ENCODE assay signal across 24 cellular contexts in genomic region chr20:655730-656624, GRCh38. TPM values are rescaled to one million over a fixed set of nuclear protein-coding genes. Genes with fewer than 3 reads are reported as not detected.
"Had no signal": no experiment of that assay in that cellular context is flagged by ENCODE, and none has a peak within 500 bp of the region (broad histone marks: within the 10 kb centered on the region; RNA-seq: fewer than 3 reads in every experiment).

No MANE protein-coding gene starts in this region.

- H3K27ac Mint-ChIP-seq: activated T-cell treated with anti-CD3 and anti-CD28 coated beads, Interleukin-2, amount 50 U/mL, for 72 hours; type B pancreatic cell had no signal

- H3K27me3 ChIP-seq: ascending aorta, testis had no signal

- H3K36me3 Mint-ChIP-seq: activated naive CD4-positive, alpha-beta T cell treated with anti-CD3 and anti-CD28 coated beads, Interleukin-2, amount 50 U/mL, for 24 hours; type B pancreatic cell had no signal

- ATAC-seq: activated T-cell treated with anti-CD3 and anti-CD28 coated beads, Interleukin-2, amount 50 U/mL, for 72 hours; esophagus mucosa; gastrocnemius medialis; psoas muscle; right cardiac atrium had no signal

- H3K9me3 Mint-ChIP-seq: activated naive CD4-positive, alpha-beta T cell treated with anti-CD3 and anti-CD28 coated beads, Interleukin-2, amount 50 U/mL, for 24 hours; activated T-cell treated with anti-CD3 and anti-CD28 coated beads, Interleukin-2, amount 50 U/mL, for 72 hours; type B pancreatic cell had no signal

- DNase-seq: activated CD4-positive, alpha-beta T cell treated with anti-CD3 and anti-CD28 coated beads, Interleukin-2, amount 50 U/mL, for 1 hour; activated CD4-positive, CD25-positive, alpha-beta regulatory T cell treated with anti-CD3 and anti-CD28 coated beads, Interleukin-2, amount 50 U/mL, for 72 hours; activated CD8-positive, alpha-beta memory T cell treated with anti-CD3 and anti-CD28 coated beads, Interleukin-2, amount 50 U/mL, for 4 hours; activated gamma-delta T cell; activated T-cell treated with anti-CD3 and anti-CD28 coated beads, Interleukin-2, amount 50 U/mL, for 72 hours; gastrocnemius medialis; head of caudate nucleus; kidney glomerular epithelial cell; left ventricle myocardium inferior; mammary epithelial cell; midbrain; psoas muscle; right cardiac atrium; stimulated activated CD4-positive, alpha-beta T cell treated with anti-CD3 and anti-CD28 coated beads, Interleukin-2, amount 100 ng/mL, for 48 hours; stomach; testis had no signal

- H3K4me3 Mint-ChIP-seq: activated naive CD4-positive, alpha-beta T cell treated with anti-CD3 and anti-CD28 coated beads, Interleukin-2, amount 50 U/mL, for 24 hours; activated T-cell treated with anti-CD3 and anti-CD28 coated beads, Interleukin-2, amount 50 U/mL, for 72 hours had no signal

- H3K9me3 ChIP-seq: ascending aorta, gastrocnemius medialis, left ventricle myocardium inferior, psoas muscle, stomach, testis had no signal

- H3K27ac ChIP-seq: ascending aorta, coronary artery, gastrocnemius medialis, left ventricle myocardium inferior, psoas muscle, stomach, testis had no signal

- H3K4me3 ChIP-seq: ascending aorta, coronary artery, gastrocnemius medialis, left ventricle myocardium inferior, psoas muscle, stomach, testis had no signal

RNA-seq across cellular contexts. Expression of gene SCRT2, which starts 19.6 kb away (rescaled TPM):
- total RNA-seq: activated T-cell treated with anti-CD3 and anti-CD28 coated beads, Interleukin-2, amount 50 U/mL, for 72 hours; ascending aorta; esophagus mucosa; gastrocnemius medialis; left ventricle myocardium inferior; mammary epithelial cell; osteocyte; psoas muscle; right cardiac atrium; skeletal muscle tissue; stomach had no signal
- polyA plus RNA-seq: mammary epithelial cell, psoas muscle, right cardiac atrium, stomach had no signal

RNA-seq across cellular contexts. Expression of gene TCF15, which starts 45.9 kb away (rescaled TPM):
- total RNA-seq: activated T-cell treated with anti-CD3 and anti-CD28 coated beads, Interleukin-2, amount 50 U/mL, for 72 hours; esophagus mucosa; mammary epithelial cell; osteocyte had no signal
- polyA plus RNA-seq: mammary epithelial cell, neural cell had no signal
